Comparison of ENCODE assay signal across 18 cellular contexts in the genomic region with DNA sequence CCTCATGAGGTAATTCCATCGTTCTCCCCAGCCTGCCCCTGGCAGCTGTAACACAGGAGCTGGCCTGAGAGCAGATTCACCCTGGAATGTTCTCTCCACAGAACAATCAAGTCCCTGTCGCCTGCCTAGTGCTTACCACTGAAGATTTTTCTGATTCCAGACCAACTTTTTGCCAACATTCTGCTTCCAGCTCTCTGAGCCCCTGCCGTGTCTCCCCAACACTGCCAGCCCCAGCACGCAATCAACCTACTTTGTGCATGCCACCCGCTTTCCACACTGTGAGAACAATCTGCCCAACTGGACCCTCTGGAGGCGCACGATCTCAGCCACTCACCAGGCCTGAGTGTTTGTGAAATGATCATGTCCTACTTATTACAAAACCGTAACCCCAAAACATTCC.
DNase-seq lines count a peak whose midpoint lies in the region; ATAC-seq, FAIRE-seq and TF ChIP-seq lines count a peak whose summit lies in the region.
"Had no signal": no experiment of that assay in that cellular context is flagged by ENCODE, and none has a peak within 500 bp of the region (broad histone marks: within the 10 kb centered on the region; RNA-seq: fewer than 3 reads in every experiment).

No MANE protein-coding gene starts in this region.

- no peaks in the 10 kb centered on the region for H3K27me3 ChIP-seq in GM12878 (replicated peaks in 1 of 2; ENCODE audit: control insufficient read depth in 2 of 2, insufficient read depth in 2 of 2, low read length in 1 of 2)
- H3K27me3 ChIP-seq: Peyer's patch, stomach had no signal

- intact Hi-C loops in natural killer cell (cut with micrococcal nuclease) (no loop called here), GM12878 (cut with micrococcal nuclease; ENCODE audit: unreplicated experiment) (loop anchor here (10.0 kb wide), 2 partner anchors 228 to 388 kb away; no protein-coding TSS in a partner anchor)

- H3K27ac ChIP-seq in GM12878 (ENCODE audit: control insufficient read depth, insufficient read depth): no peak overlapping the region
- H3K27ac ChIP-seq: lower lobe of right lung, Peyer's patch, stomach had no signal

- RAD21 ChIA-PET in GM12878 (lab: Charles Lee; ENCODE audit: unreplicated experiment): no interaction called here

- H3K4me1 ChIP-seq in GM12878 (ENCODE audit: control insufficient read depth, insufficient read depth, low read length): no peaks in the 10 kb centered on the region
- H3K4me1 ChIP-seq: lower lobe of right lung, Peyer's patch had no signal

- 0 out of 2 replicates have a peak, but pooled peaks cover 18% of the 10 kb centered on the region for H4K20me1 ChIP-seq in GM12878 (ENCODE audit: control insufficient read depth, insufficient read depth)

- TF ChIP-seq POLR2A in GM12878 (IDR thresholded peaks at IDR 0.05; ENCODE audit: low read depth, low read length): peak; percentile 38

- peak; percentile 28 for DNase-seq in natural killer cell treated with Interleukin-12 subunit alpha and Interleukin-12 subunit beta and Interleukin-15 and Interleukin-18, amount 100 ng/mL, for 72 hours (ENCODE audit: low spot score)
- DNase-seq in natural killer cell: no peak
- no peak for DNase-seq in GM12878 (ENCODE audit: low read depth, low spot score)
- peak; percentile 62 for DNase-seq in myocyte (ENCODE audit: low read depth)
- no peak for DNase-seq in NCI-H1930 (lab: John Stamatoyannopoulos, UW)
- no peak for DNase-seq in activated CD8-positive, alpha-beta memory T cell treated with anti-CD3 and anti-CD28 coated beads, Interleukin-2, amount 50 U/mL, for 48 hours
- no peak for DNase-seq in stimulated activated CD4-positive, alpha-beta T cell treated with anti-CD3 and anti-CD28 coated beads, Interleukin-1b, Interleukin-23, amount 100 ng/mL, for 48 hours
- DNase-seq: activated CD4-positive, alpha-beta T cell treated with anti-CD3 and anti-CD28 coated beads for 48 hours; activated T-cell treated with anti-CD3 and anti-CD28 coated beads, Interleukin-2, amount 50 U/mL, for 72 hours; AML-193; DMS 273 treated with DMSO at 0.1 percent for 48 hours; effector memory CD4-positive, alpha-beta T cell; lower lobe of right lung; NCI-H524; small intestine; stomach had no signal

- ATAC-seq in natural killer cell treated with Interleukin-12 subunit alpha and Interleukin-12 subunit beta and Interleukin-15 and Interleukin-18, amount 100 ng/mL, for 72 hours: no peak
- no peak for ATAC-seq in natural killer cell
- ATAC-seq in GM12878: no peak
- no peak for ATAC-seq in HG02763 (IDR thresholded peaks at IDR 0.05; ENCODE audit: unreplicated experiment)
- ATAC-seq: activated T-cell treated with anti-CD3 and anti-CD28 coated beads, Interleukin-2, amount 50 U/mL, for 72 hours; lower lobe of right lung had no signal

- H3K4me2 ChIP-seq in GM12878 (ENCODE audit: control insufficient read depth, insufficient read depth): no peak overlapping the region

- TF ChIP-seq EP300 in GM12878 (IDR thresholded peaks at IDR 0.05; ENCODE audit: borderline replicate concordance in 1 of 2, control insufficient read depth in 1 of 2, low read depth in 2 of 2, low read length in 2 of 2): no peak

- SMC1A ChIA-PET in GM12878 (lab: Charles Lee; ENCODE audit: uncharacterized antibody, unreplicated experiment): no interaction called here

- WGBS in GM12878 (ENCODE audit: insufficient coverage, insufficient replicate concordance, low lambda C conversion rate, missing lambda C conversion rate): 73% methylated on average over 8 of the region's 8 CpGs

- no peaks in the 10 kb centered on the region for H3K36me3 Mint-ChIP-seq in natural killer cell treated with Interleukin-12 subunit alpha and Interleukin-12 subunit beta and Interleukin-15 and Interleukin-18, amount 100 ng/mL, for 72 hours
- H3K36me3 Mint-ChIP-seq in natural killer cell: no peaks in the 10 kb centered on the region

- TF ChIP-seq CTCF in natural killer cell (IDR thresholded peaks at IDR 0.05): no peak
- TF ChIP-seq CTCF in GM12878 (IDR thresholded peaks at IDR 0.05 in 2 of 3, conservative IDR thresholded peaks at IDR 0.05 in 1 of 3; ENCODE audit: control insufficient read depth in 2 of 3, extremely low read depth in 1 of 3, insufficient read depth in 1 of 3, low read depth in 3 of 3, low read length in 3 of 3): no peak

- no peaks in the 10 kb centered on the region for H3K9me3 Mint-ChIP-seq in natural killer cell treated with Interleukin-12 subunit alpha and Interleukin-12 subunit beta and Interleukin-15 and Interleukin-18, amount 100 ng/mL, for 72 hours
- no peaks in the 10 kb centered on the region for H3K9me3 Mint-ChIP-seq in natural killer cell
- H3K9me3 Mint-ChIP-seq: activated T-cell treated with anti-CD3 and anti-CD28 coated beads, Interleukin-2, amount 50 U/mL, for 72 hours had no signal

- no peaks in the 10 kb centered on the region for H3K27me3 Mint-ChIP-seq in natural killer cell treated with Interleukin-12 subunit alpha and Interleukin-12 subunit beta and Interleukin-15 and Interleukin-18, amount 100 ng/mL, for 72 hours
- H3K27me3 Mint-ChIP-seq in natural killer cell (ENCODE audit: low read depth in 2 of 2): no peaks in the 10 kb centered on the region

- peaks cover 8 to 17% of the 10 kb centered on the region in 2 donors for H3K4me1 Mint-ChIP-seq in natural killer cell treated with Interleukin-12 subunit alpha and Interleukin-12 subunit beta and Interleukin-15 and Interleukin-18, amount 100 ng/mL, for 72 hours (ENCODE audit: low read depth in 2 of 2)
- peaks cover 8 to 14% of the 10 kb centered on the region in 2 donors for H3K4me1 Mint-ChIP-seq in natural killer cell

- H3K9ac ChIP-seq in GM12878 (ENCODE audit: control insufficient read depth, insufficient read depth, low read length): no peak overlapping the region

- in situ Hi-C loops in GM12878 (cut with MboI): no loop called here

- H3K27ac Mint-ChIP-seq in natural killer cell treated with Interleukin-12 subunit alpha and Interleukin-12 subunit beta and Interleukin-15 and Interleukin-18, amount 100 ng/mL, for 72 hours: no peak overlapping the region
- peak overlapping the region in 1 of 2 donors; percentile 64 for H3K27ac Mint-ChIP-seq in natural killer cell
- H3K27ac Mint-ChIP-seq: activated T-cell treated with anti-CD3 and anti-CD28 coated beads, Interleukin-2, amount 50 U/mL, for 72 hours had no signal

- no peak for TF ChIP-seq RAD21 in GM12878 (IDR thresholded peaks at IDR 0.05; ENCODE audit: insufficient read depth, low read depth, low read length)

- FAIRE-seq in GM12878 (lab: Jason Lieb, UNC): no peak
- FAIRE-seq: small intestine had no signal

- no peak overlapping the region for H3K4me3 ChIP-seq in GM12878
- H3K4me3 ChIP-seq: lower lobe of right lung, Peyer's patch, stomach had no signal

- H2AFZ ChIP-seq in GM12878 (ENCODE audit: control insufficient read depth, low read depth, low read length): no peak overlapping the region

- H3K79me2 ChIP-seq in GM12878 (ENCODE audit: control insufficient read depth, insufficient read depth, low read length): peaks cover 3% of the 10 kb centered on the region

- no TSS peak for BruUV-seq in GM12878 (replicated peaks; lab: Mats Ljungman, UMichigan)

- H3K36me3 ChIP-seq in GM12878 (ENCODE audit: control insufficient read depth in 2 of 2, insufficient read depth in 2 of 2, low read length in 1 of 2): peaks cover 45 to 59% of the 10 kb centered on the region in 2 experiments

- CTCF ChIA-PET in GM12878 (lab: Yijun Ruan, JAX): interaction anchor here (1.3 kb wide), 1 partner anchor 226 kb away, joined by 5 read pairs; no protein-coding TSS in a partner anchor

- POLR2A ChIA-PET in GM12878 (lab: Charles Lee): no interaction called here

- no peak overlapping the region for H3K4me3 Mint-ChIP-seq in natural killer cell treated with Interleukin-12 subunit alpha and Interleukin-12 subunit beta and Interleukin-15 and Interleukin-18, amount 100 ng/mL, for 72 hours
- H3K4me3 Mint-ChIP-seq in natural killer cell: no peak overlapping the region
- H3K4me3 Mint-ChIP-seq: activated T-cell treated with anti-CD3 and anti-CD28 coated beads, Interleukin-2, amount 50 U/mL, for 72 hours had no signal

- no peaks in the 10 kb centered on the region for H3K9me3 ChIP-seq in GM12878 (replicated peaks; ENCODE audit: control insufficient read depth, insufficient read depth, low read length)
- H3K9me3 ChIP-seq: lower lobe of right lung, Peyer's patch, stomach had no signal

TF ChIP-seq in GM12878, 131 proteins besides CTCF, POLR2A, EP300 and RAD21:
- peak; percentile 47; the same call in 1 of the 2 replicates for TF ChIP-seq PML (IDR thresholded peaks at IDR 0.05; ENCODE audit: low read length)
- no peak for TF ChIP-seq CHD1 (IDR thresholded peaks at IDR 0.05; ENCODE audit: low read depth, low read length)

Comparison
In these comparisons a context has a peak if more than half of its experiments do, and no peak if none do; other contexts are left out.
1. DNase-seq: peak in natural killer cell treated with Interleukin-12 subunit alpha and Interleukin-12 subunit beta and Interleukin-15 and Interleukin-18, amount 100 ng/mL, for 72 hours (single experiment) and myocyte (single experiment); none in natural killer cell (single experiment), GM12878 (single experiment), NCI-H1930 (0 of 2), activated CD8-positive, alpha-beta memory T cell treated with anti-CD3 and anti-CD28 coated beads, Interleukin-2, amount 50 U/mL, for 48 hours (single experiment) and stimulated activated CD4-positive, alpha-beta T cell treated with anti-CD3 and anti-CD28 coated beads, Interleukin-1b, Interleukin-23, amount 100 ng/mL, for 48 hours (single experiment).